23 cellular contexts compared by ENCODE assay signal in genomic region chr6:107214655-107215054, GRCh38.
A peak's percentile ranks its signal among the peaks of the same experiment; 100 is the strongest.
DNase-seq lines count a peak whose midpoint lies in the region; ATAC-seq, FAIRE-seq and TF ChIP-seq lines count a peak whose summit lies in the region.
"Had no signal": no experiment of that assay in that cellular context is flagged by ENCODE, and none has a peak within 500 bp of the region (broad histone marks: within the 10 kb centered on the region; RNA-seq: fewer than 3 reads in every experiment).

No MANE protein-coding gene starts in this region.

- ATAC-seq in HepG2 (no peak), right lobe of liver (no peak), HG02840 (IDR thresholded peaks at IDR 0.05; ENCODE audit: low FRiP score, unreplicated experiment) (no peak), GM18907 (IDR thresholded peaks at IDR 0.05; ENCODE audit: unreplicated experiment) (no peak)
- ATAC-seq: A549, GM12878 had no signal

- TF ChIP-seq POLR2A in HepG2 (IDR thresholded peaks at IDR 0.05; ENCODE audit: insufficient read depth in 1 of 2, low read depth in 2 of 2, low read length in 2 of 2): no peak
- no peak for TF ChIP-seq POLR2A in right lobe of liver (IDR thresholded peaks at IDR 0.05)

- POLR2A ChIA-PET in HepG2 (lab: Yijun Ruan, JAX): no interaction called here

- DNase-seq in HepG2 (ENCODE audit: low spot score): no peak
- no peak for DNase-seq in right lobe of liver
- DNase-seq: AML-193; CD4-positive, alpha-beta memory T cell; CD4-positive, CD25-positive, alpha-beta regulatory T cell; CD8-positive, alpha-beta memory T cell; COR-L47; DMS 273 treated with DMSO at 0.1 percent for 48 hours; DMS153; DMS53; DMS79; DND-41; EL; GDM1 had no signal

- no peak overlapping the region for H2AFZ ChIP-seq in HepG2 (ENCODE audit: low read length)

- H3K4me3 ChIP-seq in HepG2 (replicated peaks in 1 of 3; ENCODE audit: insufficient read depth in 1 of 3, low read depth in 2 of 3, low read length in 3 of 3) (no peak overlapping the region), right lobe of liver (no peak overlapping the region)
- H3K4me3 ChIP-seq: A549; BLaER1 treated with 17β-estradiol and CSF1 and Interleukin-3, amounts not matched to agents 10 nM and 100 nM; GM12878 had no signal

- H3K4me1 ChIP-seq in HepG2 (ENCODE audit: insufficient read depth, low read length) (peaks cover 28% of the 10 kb centered on the region), right lobe of liver (peaks cover 0 to 25% (median 7%) of the 10 kb centered on the region in 4 donors)
- H3K4me1 ChIP-seq: BLaER1 treated with 17β-estradiol and CSF1 and Interleukin-3, amounts not matched to agents 10 nM and 100 nM had no signal

- TF ChIP-seq RAD21 in HepG2 (CRISPR knock-in tag; IDR thresholded peaks at IDR 0.05): no peak

- CTCF ChIA-PET in HepG2 (lab: Yijun Ruan, JAX; ENCODE audit: low intra/inter-chr PET ratio, low total read pairs): no interaction called here

- BruUV-seq in HepG2 (replicated peaks; lab: Mats Ljungman, UMichigan): no TSS peak

- H3K36me3 ChIP-seq in HepG2 (replicated peaks in 1 of 2; ENCODE audit: control insufficient read depth in 1 of 2, insufficient read depth in 2 of 2, low read length in 2 of 2) (no peaks in the 10 kb centered on the region), right lobe of liver (no peaks in the 10 kb centered on the region)
- H3K36me3 ChIP-seq: BLaER1 treated with 17β-estradiol and CSF1 and Interleukin-3, amounts not matched to agents 10 nM and 100 nM had no signal

- H4K20me1 ChIP-seq in HepG2 (ENCODE audit: insufficient read depth, low read length): no peaks in the 10 kb centered on the region; the same call in 1 of the 2 replicates
- H4K20me1 ChIP-seq: BLaER1 treated with 17β-estradiol and CSF1 and Interleukin-3, amounts not matched to agents 10 nM and 100 nM had no signal

- no peak overlapping the region for H3K9ac ChIP-seq in HepG2 (ENCODE audit: insufficient read depth, low read depth, low read length)
- H3K9ac ChIP-seq: BLaER1 treated with 17β-estradiol and CSF1 and Interleukin-3, amounts not matched to agents 10 nM and 100 nM had no signal

- no peak overlapping the region for H3K4me2 ChIP-seq in HepG2 (ENCODE audit: low read depth, low read length)
- H3K4me2 ChIP-seq: A549; BLaER1 treated with 17β-estradiol and CSF1 and Interleukin-3, amounts not matched to agents 10 nM and 100 nM had no signal

- in situ Hi-C loops in HepG2 (cut with HindIII; ENCODE audit: extremely low pct_ligation_motif_present, low pct_unique_long_range_greater_than_20kb): no loop called here

- H3K27ac ChIP-seq in HepG2 (ENCODE audit: extremely low read length, insufficient read depth, low read length): no peak overlapping the region
- H3K27ac ChIP-seq in right lobe of liver: no peak overlapping the region
- peak overlapping the region; percentile 98 for H3K27ac ChIP-seq in VCaP
- H3K27ac ChIP-seq: 22Rv1; A549; BLaER1 treated with 17β-estradiol and CSF1 and Interleukin-3, amounts not matched to agents 10 nM and 100 nM had no signal

- H3K27me3 ChIP-seq in HepG2 (ENCODE audit: control insufficient read depth in 1 of 2, insufficient read depth in 2 of 2, low read length in 2 of 2) (no peaks in the 10 kb centered on the region), right lobe of liver (no peaks in the 10 kb centered on the region)
- H3K27me3 ChIP-seq: BLaER1 treated with 17β-estradiol and CSF1 and Interleukin-3, amounts not matched to agents 10 nM and 100 nM had no signal

- TF ChIP-seq CTCF in HepG2 (CRISPR knock-in tag; IDR thresholded peaks at IDR 0.05): no peak
- no peak for TF ChIP-seq CTCF in right lobe of liver (IDR thresholded peaks at IDR 0.05)
- no peak for TF ChIP-seq CTCF in VCaP (conservative IDR thresholded peaks at IDR 0.05)

- H3K79me2 ChIP-seq in HepG2 (ENCODE audit: insufficient read depth, low read length): no peaks in the 10 kb centered on the region

- FAIRE-seq in HepG2 (lab: Jason Lieb, UNC): no peak
- FAIRE-seq: A549, GM12878, GM12892, GM19239 had no signal

- intact Hi-C loops in HepG2 (cut with micrococcal nuclease; ENCODE audit: unreplicated experiment) (no loop called here), right lobe of liver (cut with DNase I) (no loop called here)

- H3K9me3 ChIP-seq in HepG2 (ENCODE audit: low read length) (no peaks in the 10 kb centered on the region), right lobe of liver (no peaks in the 10 kb centered on the region)
- H3K9me3 ChIP-seq: A549; BLaER1 treated with 17β-estradiol and CSF1 and Interleukin-3, amounts not matched to agents 10 nM and 100 nM had no signal

- TF ChIP-seq EP300 in HepG2 (IDR thresholded peaks at IDR 0.05; ENCODE audit: low read depth in 2 of 2, low read length in 2 of 2) (no peak), HepG2 (CRISPR knock-in tag; IDR thresholded peaks at IDR 0.05; ENCODE audit: borderline replicate concordance) (no peak)

TF ChIP-seq in HepG2, 621 proteins besides CTCF, POLR2A, EP300 and RAD21:
- TF ChIP-seq ZNF788 (CRISPR knock-in tag; IDR thresholded peaks at IDR 0.05; ENCODE audit: borderline replicate concordance): no peak
- TF ChIP-seq ZNF121 (CRISPR knock-in tag; IDR thresholded peaks at IDR 0.05): peak; percentile 59; the same call in 1 of the 2 replicates
